Comparison of ENCODE assay signal across 13 cellular contexts in genomic region chr5:167489202-167489601, GRCh38.
A peak's percentile ranks its signal among the peaks of the same experiment; 100 is the strongest.
DNase-seq lines count a peak whose midpoint lies in the region; ATAC-seq lines count a peak whose summit lies in the region.
"Had no signal": no experiment of that assay in that cellular context is flagged by ENCODE, and none has a peak within 500 bp of the region (broad histone marks: within the 10 kb centered on the region; RNA-seq: fewer than 3 reads in every experiment).

No MANE protein-coding gene starts in this region.

- no peak overlapping the region for H3K4me2 ChIP-seq in mesenchymal stem cell (ENCODE audit: low read length, poor library complexity, severe bottlenecking)

- no peaks in the 10 kb centered on the region for H3K9me3 ChIP-seq in mesenchymal stem cell (ENCODE audit: control insufficient read depth, low read length)

- no peak overlapping the region for H2AK5ac ChIP-seq in mesenchymal stem cell (ENCODE audit: low read length, severe bottlenecking)

- H3K79me1 ChIP-seq in mesenchymal stem cell (replicated peaks; ENCODE audit: low read length, poor library complexity, severe bottlenecking), result no peaks in the 10 kb centered on the region

- H3K4me3 ChIP-seq in mesenchymal stem cell (ENCODE audit: insufficient read depth in 1 of 2, low read depth in 1 of 2, low read length in 2 of 2), result no peak overlapping the region

- peak overlapping the region; percentile 74 for H3K27ac ChIP-seq in mesenchymal stem cell (ENCODE audit: low read length, poor library complexity, severe bottlenecking)
- H3K27ac ChIP-seq: HL-60 had no signal

- H3K27me3 ChIP-seq in mesenchymal stem cell (ENCODE audit: control insufficient read depth in 1 of 2, insufficient read depth in 1 of 2, low read length in 2 of 2), result no peaks in the 10 kb centered on the region

- DNase-seq in SIG-M5 treated with dmso at 0.1 percent for 504 hours (lab: John Stamatoyannopoulos, UW; ENCODE audit: unreplicated experiment) (peak; percentile 58), SIG-M5 (lab: John Stamatoyannopoulos, UW) (no peak), MV-4-11 (lab: John Stamatoyannopoulos, UW) (peak; percentile 94), mesenchymal stem cell (peak; percentile 32), head of caudate nucleus (no peak)
- DNase-seq: activated B cell treated with CpG ODN at 0.5 μM for 24 hours; activated naive CD4-positive, alpha-beta T cell treated with Interleukin-2 at 50 U/mL for 16 hours; DMS53; NCI-H1436 had no signal

- H2BK12ac ChIP-seq in mesenchymal stem cell (ENCODE audit: low read length in 2 of 2), result no peak overlapping the region

- H3K14ac ChIP-seq in mesenchymal stem cell (ENCODE audit: low read length in 2 of 2), result no peak overlapping the region

- ATAC-seq in HG02763 (IDR thresholded peaks at IDR 0.05; ENCODE audit: unreplicated experiment) (peak; percentile 56), GM21528 (IDR thresholded peaks at IDR 0.05; ENCODE audit: low FRiP score, unreplicated experiment) (no peak), GM19324 (IDR thresholded peaks at IDR 0.05; ENCODE audit: low FRiP score, unreplicated experiment) (no peak)

- H3K4ac ChIP-seq in mesenchymal stem cell (ENCODE audit: low read depth in 1 of 2, low read length in 2 of 2), result no peak overlapping the region

- no peak overlapping the region for H2BK15ac ChIP-seq in mesenchymal stem cell (ENCODE audit: low read depth, poor library complexity, severe bottlenecking)

- no peak overlapping the region for H3K18ac ChIP-seq in mesenchymal stem cell (ENCODE audit: low read depth in 1 of 2, low read length in 2 of 2)

- no peak overlapping the region for H4K8ac ChIP-seq in mesenchymal stem cell (ENCODE audit: low read length)

- H4K91ac ChIP-seq in mesenchymal stem cell (ENCODE audit: low read length), result no peak overlapping the region

- no peak overlapping the region for H3K23ac ChIP-seq in mesenchymal stem cell (ENCODE audit: low read length in 2 of 2)

- intact Hi-C loops in head of caudate nucleus (cut with DNase I), result no loop called here

- H2BK120ac ChIP-seq in mesenchymal stem cell (ENCODE audit: low read depth, low read length), result no peak overlapping the region

- no peak overlapping the region for H3K9ac ChIP-seq in mesenchymal stem cell (ENCODE audit: low read length)

- peaks cover 2% of the 10 kb centered on the region for H3K4me1 ChIP-seq in mesenchymal stem cell (ENCODE audit: control insufficient read depth, insufficient read depth, low read depth, low read length)

- H2BK5ac ChIP-seq in mesenchymal stem cell (ENCODE audit: low read depth, low read length, poor library complexity, severe bottlenecking), result no peak overlapping the region

- H2AFZ ChIP-seq in mesenchymal stem cell (ENCODE audit: low read depth, low read length), result no peak overlapping the region

- H3K36me3 ChIP-seq in mesenchymal stem cell (ENCODE audit: control insufficient read depth in 1 of 2, insufficient read depth in 2 of 2, low read depth in 1 of 2, low read length in 2 of 2), result no peaks in the 10 kb centered on the region

Comparison
In these comparisons a context has a peak if more than half of its experiments do, and no peak if none do; other contexts are left out.
1. DNase-seq: peak in SIG-M5 treated with dmso at 0.1 percent for 504 hours (single experiment), MV-4-11 (single experiment) and mesenchymal stem cell (single experiment); none in SIG-M5 (single experiment) and head of caudate nucleus (0 of 42).